11 cellular contexts compared by ENCODE assay signal in the genomic region with DNA sequence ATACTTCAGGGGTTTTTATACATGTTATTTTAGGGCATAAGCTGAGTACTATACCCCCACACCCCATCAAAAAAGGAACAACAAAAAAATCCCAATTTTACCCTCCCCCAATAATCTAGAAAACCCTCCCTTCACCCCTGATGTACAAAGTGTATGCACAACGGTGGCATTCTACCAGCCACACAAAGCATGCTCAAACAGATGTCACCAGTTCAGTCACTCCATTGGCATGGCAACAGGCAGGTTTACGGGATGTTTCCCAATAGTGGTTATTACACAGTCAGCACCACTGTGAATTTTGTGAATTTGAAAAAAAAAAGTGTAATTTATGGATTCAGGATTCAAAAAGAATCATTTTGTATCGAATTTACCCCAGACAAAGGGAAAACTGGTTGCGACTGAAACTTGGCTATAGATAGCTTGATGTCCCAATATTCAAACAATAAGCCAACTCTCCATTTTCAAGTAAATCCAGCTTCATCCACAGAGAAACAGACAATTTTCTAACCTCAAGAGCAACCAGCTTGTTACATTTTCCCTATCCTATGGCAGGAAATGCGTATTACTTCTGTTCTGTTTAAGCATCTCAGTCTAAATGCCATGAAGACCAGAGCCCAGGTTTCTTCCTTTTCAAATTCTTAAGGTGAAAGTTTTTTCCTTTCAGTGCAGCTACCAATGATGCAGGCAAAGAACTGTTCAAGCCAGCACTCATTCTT. TPM values are rescaled to one million over a fixed set of nuclear protein-coding genes. Genes with fewer than 3 reads are reported as not detected.
DNase-seq lines count a peak whose midpoint lies in the region; ATAC-seq and TF ChIP-seq lines count a peak whose summit lies in the region.
"Had no signal": no experiment of that assay in that cellular context is flagged by ENCODE, and none has a peak within 500 bp of the region (broad histone marks: within the 10 kb centered on the region; RNA-seq: fewer than 3 reads in every experiment).

No MANE protein-coding gene starts in this region.

- no TSS peak for BruUV-seq in PC-3 (replicated peaks; lab: Mats Ljungman, UMichigan)

- H3K4me3 Mint-ChIP-seq in activated T-helper 2 cell treated with anti-CD3 and anti-CD28 coated beads, Interferon-gamma antibody, Interleukin-2, Interleukin-4, amounts not matched to agents 10 μg/mL and 5 μg/mL and 100 μg/mL, durations not matched to agents 14 hours and 24 hours and 36 hours (ENCODE audit: low read depth): no peak overlapping the region

- TF ChIP-seq CTCF in PC-3 (conservative IDR thresholded peaks at IDR 0.05; ENCODE audit: low read depth, low read length): no peak
- TF ChIP-seq CTCF in prostate gland (IDR thresholded peaks at IDR 0.05): no peak
- TF ChIP-seq CTCF in Peyer's patch (IDR thresholded peaks at IDR 0.05): no peak

- WGBS in prostate gland: 42% methylated on average over 5 of the region's 5 CpGs

- ATAC-seq in PC-3 (peak; percentile 36), HG03108 (IDR thresholded peaks at IDR 0.05; ENCODE audit: unreplicated experiment) (no peak)
- ATAC-seq: activated CD4-positive, CD25-positive, alpha-beta regulatory T cell treated with anti-CD3 and anti-CD28 coated beads, Interleukin-2, amount 50 U/mL, for 24 hours had no signal

- H3K79me2 ChIP-seq in PC-3 (ENCODE audit: low read length): no peaks in the 10 kb centered on the region

- no peak overlapping the region for H2AFZ ChIP-seq in PC-3 (ENCODE audit: low read length)

- H3K4me3 ChIP-seq in PC-3 (ENCODE audit: low read length) (no peak overlapping the region), prostate gland (no peak overlapping the region), Peyer's patch (no peak overlapping the region)
- H3K4me3 ChIP-seq: ascending aorta had no signal

- CTCF ChIA-PET in PC-3 (lab: Charles Lee): interaction anchor here (1.3 kb wide), 1 partner anchor 42 kb away, joined by 3 read pairs; no protein-coding TSS in a partner anchor

- POLR2A ChIA-PET in PC-3 (lab: Charles Lee; ENCODE audit: unreplicated experiment): no interaction called here

- peaks cover 9% of the 10 kb centered on the region; the same call in 1 of the 2 replicates for H3K4me1 ChIP-seq in PC-3 (ENCODE audit: insufficient read depth, low read length)
- H3K4me1 ChIP-seq in prostate gland (replicated peaks): no peaks in the 10 kb centered on the region
- H3K4me1 ChIP-seq in Peyer's patch: no peaks in the 10 kb centered on the region

- TF ChIP-seq POLR2A in prostate gland (IDR thresholded peaks at IDR 0.05): no peak
- no peak for TF ChIP-seq POLR2A in Peyer's patch (IDR thresholded peaks at IDR 0.05)

- no peak overlapping the region for H3K27ac ChIP-seq in PC-3 (ENCODE audit: low read length)
- peak overlapping the region; percentile 17 to 60 for H3K27ac ChIP-seq in prostate gland
- H3K27ac ChIP-seq in Peyer's patch: no peak overlapping the region
- H3K27ac ChIP-seq: ascending aorta had no signal

- intact Hi-C loops in PC-3 (cut with micrococcal nuclease): loop anchor here (5.0 kb wide), 1 partner anchor 33 kb away; no protein-coding TSS in a partner anchor
- intact Hi-C loops in prostate gland (cut with DNase I): no loop called here
- intact Hi-C loops in activated T-helper 2 cell treated with anti-CD3 and anti-CD28 coated beads, Interferon-gamma antibody, Interleukin-2, Interleukin-4, amounts not matched to agents 10 μg/mL and 5 μg/mL and 100 μg/mL, durations not matched to agents 14 hours and 24 hours and 36 hours (cut with micrococcal nuclease): no loop called here

- no peak overlapping the region for H3K9ac ChIP-seq in PC-3 (ENCODE audit: low read length)

- H3K4me2 ChIP-seq in PC-3 (ENCODE audit: low read length): no peak overlapping the region

- H3K36me3 ChIP-seq in PC-3 (ENCODE audit: low read depth, low read length) (peaks cover 45% of the 10 kb centered on the region), prostate gland (peaks cover 5 to 6% of the 10 kb centered on the region in 2 donors), Peyer's patch (peaks cover 0 to 38% (median 0%) of the 10 kb centered on the region in 3 donors)

- H3K9me2 ChIP-seq in PC-3 (replicated peaks; ENCODE audit: low read length): no peaks in the 10 kb centered on the region

- H3K4me1 Mint-ChIP-seq in activated T-helper 2 cell treated with anti-CD3 and anti-CD28 coated beads, Interferon-gamma antibody, Interleukin-2, Interleukin-4, amounts not matched to agents 10 μg/mL and 5 μg/mL and 100 μg/mL, durations not matched to agents 14 hours and 24 hours and 36 hours (ENCODE audit: low read depth): peaks cover 26% of the 10 kb centered on the region

- H3K36me3 Mint-ChIP-seq in activated T-helper 2 cell treated with anti-CD3 and anti-CD28 coated beads, Interferon-gamma antibody, Interleukin-2, Interleukin-4, amounts not matched to agents 10 μg/mL and 5 μg/mL and 100 μg/mL, durations not matched to agents 14 hours and 24 hours and 36 hours (ENCODE audit: low read depth): peaks cover 66% of the 10 kb centered on the region

- no peak overlapping the region for H3K27ac Mint-ChIP-seq in activated T-helper 2 cell treated with anti-CD3 and anti-CD28 coated beads, Interferon-gamma antibody, Interleukin-2, Interleukin-4, amounts not matched to agents 10 μg/mL and 5 μg/mL and 100 μg/mL, durations not matched to agents 14 hours and 24 hours and 36 hours

- DNase-seq in GM04504 (ENCODE audit: low read depth): peak; percentile 44
- DNase-seq in PC-3: peak; percentile 61
- DNase-seq in fibroblast of gingiva (ENCODE audit: low read depth): peak; percentile 75
- peak; percentile 75 for DNase-seq in prostate gland (ENCODE audit: low spot score)
- no peak for DNase-seq in activated T-helper 2 cell treated with anti-CD3 and anti-CD28 coated beads, Interferon-gamma antibody, Interleukin-2, Interleukin-4, amounts not matched to agents 10 μg/mL and 5 μg/mL and 100 μg/mL, durations not matched to agents 14 hours and 24 hours and 36 hours (ENCODE audit: low spot score)
- no peak for DNase-seq in activated CD4-positive, alpha-beta T cell treated with anti-CD3 and anti-CD28 coated beads for 48 hours
- DNase-seq in Peyer's patch: no peak
- DNase-seq: hippocampal formation had no signal

- no peaks in the 10 kb centered on the region for H3K27me3 ChIP-seq in PC-3 (ENCODE audit: low read length)
- H3K27me3 ChIP-seq in prostate gland (replicated peaks; ENCODE audit: insufficient read depth): no peaks in the 10 kb centered on the region
- no peaks in the 10 kb centered on the region for H3K27me3 ChIP-seq in Peyer's patch
- H3K27me3 ChIP-seq: ascending aorta had no signal

- no peaks in the 10 kb centered on the region for H3K9me3 Mint-ChIP-seq in activated T-helper 2 cell treated with anti-CD3 and anti-CD28 coated beads, Interferon-gamma antibody, Interleukin-2, Interleukin-4, amounts not matched to agents 10 μg/mL and 5 μg/mL and 100 μg/mL, durations not matched to agents 14 hours and 24 hours and 36 hours

- no peaks in the 10 kb centered on the region for H3F3A ChIP-seq in PC-3 (ENCODE audit: low read length, unreplicated experiment)

- H3K9me3 ChIP-seq in PC-3 (ENCODE audit: low read length) (no peaks in the 10 kb centered on the region), prostate gland (no peaks in the 10 kb centered on the region), Peyer's patch (no peaks in the 10 kb centered on the region)
- H3K9me3 ChIP-seq: ascending aorta had no signal

- no peaks in the 10 kb centered on the region for H3K27me3 Mint-ChIP-seq in activated T-helper 2 cell treated with anti-CD3 and anti-CD28 coated beads, Interferon-gamma antibody, Interleukin-2, Interleukin-4, amounts not matched to agents 10 μg/mL and 5 μg/mL and 100 μg/mL, durations not matched to agents 14 hours and 24 hours and 36 hours (ENCODE audit: low read depth)

- no peaks in the 10 kb centered on the region for H4K20me1 ChIP-seq in PC-3 (ENCODE audit: low read length)

RNA-seq across cellular contexts. Expression of a gene that starts 34.0 kb away (rescaled TPM):
- total RNA-seq in PC-3 (2014; rRNA removed) (33.2 and 37.6 TPM in 2 replicates), prostate gland (1,000 to 10,000 TPM in 1 of 2 donors, 100 to 1,000 TPM in 1; 505 to 1,326 TPM), Peyer's patch (10 to 100 TPM in 2 of 4 donors, 1 to 10 TPM in 2; 7.4 to 16.0 (median 11.2) TPM)
- total RNA-seq in activated T-helper 2 cell treated with anti-CD3 and anti-CD28 coated beads, Interferon-gamma antibody, Interleukin-2, Interleukin-4, amounts not matched to agents 10 μg/mL and 5 μg/mL and 100 μg/mL, durations not matched to agents 14 hours and 24 hours and 36 hours: 1.5 and 2.0 TPM in 2 replicates

RNA-seq across cellular contexts. Expression of a gene that starts 35.6 kb away (rescaled TPM):
- total RNA-seq in PC-3 (2014; rRNA removed) (101 and 122 TPM in 2 replicates), prostate gland (100 to 1,000 TPM; 102 to 111 TPM), Peyer's patch (10 to 100 TPM; 21.1 to 64.5 (median 41.5) TPM)
- total RNA-seq in activated T-helper 2 cell treated with anti-CD3 and anti-CD28 coated beads, Interferon-gamma antibody, Interleukin-2, Interleukin-4, amounts not matched to agents 10 μg/mL and 5 μg/mL and 100 μg/mL, durations not matched to agents 14 hours and 24 hours and 36 hours: 176 and 180 TPM in 2 replicates

Comparison
In these comparisons a context has a peak if more than half of its experiments do, and no peak if none do; other contexts are left out.
1. DNase-seq: peak in GM04504 (single experiment), PC-3 (single experiment), fibroblast of gingiva (single experiment) and prostate gland (single experiment); none in activated T-helper 2 cell treated with anti-CD3 and anti-CD28 coated beads, Interferon-gamma antibody, Interleukin-2, Interleukin-4, amounts not matched to agents 10 μg/mL and 5 μg/mL and 100 μg/mL, durations not matched to agents 14 hours and 24 hours and 36 hours (single experiment), activated CD4-positive, alpha-beta T cell treated with anti-CD3 and anti-CD28 coated beads for 48 hours (single experiment) and Peyer's patch (0 of 3).
2. H3K27ac ChIP-seq: peak in prostate gland (2 of 2); none in PC-3 (single experiment) and Peyer's patch (0 of 4).
3. RNA of a gene that starts 34.0 kb away (total RNA-seq): 505 to 1,326 TPM in prostate gland; 33.2 to 37.6 TPM in PC-3, 7.4 to 16.0 TPM in Peyer's patch and 1.5 to 2.0 TPM in activated T-helper 2 cell treated with anti-CD3 and anti-CD28 coated beads, Interferon-gamma antibody, Interleukin-2, Interleukin-4, amounts not matched to agents 10 μg/mL and 5 μg/mL and 100 μg/mL, durations not matched to agents 14 hours and 24 hours and 36 hours; every median in the first group is over 10 times any median in the second.